1 cellular context compared by ENCODE assay signal in the genomic region with DNA sequence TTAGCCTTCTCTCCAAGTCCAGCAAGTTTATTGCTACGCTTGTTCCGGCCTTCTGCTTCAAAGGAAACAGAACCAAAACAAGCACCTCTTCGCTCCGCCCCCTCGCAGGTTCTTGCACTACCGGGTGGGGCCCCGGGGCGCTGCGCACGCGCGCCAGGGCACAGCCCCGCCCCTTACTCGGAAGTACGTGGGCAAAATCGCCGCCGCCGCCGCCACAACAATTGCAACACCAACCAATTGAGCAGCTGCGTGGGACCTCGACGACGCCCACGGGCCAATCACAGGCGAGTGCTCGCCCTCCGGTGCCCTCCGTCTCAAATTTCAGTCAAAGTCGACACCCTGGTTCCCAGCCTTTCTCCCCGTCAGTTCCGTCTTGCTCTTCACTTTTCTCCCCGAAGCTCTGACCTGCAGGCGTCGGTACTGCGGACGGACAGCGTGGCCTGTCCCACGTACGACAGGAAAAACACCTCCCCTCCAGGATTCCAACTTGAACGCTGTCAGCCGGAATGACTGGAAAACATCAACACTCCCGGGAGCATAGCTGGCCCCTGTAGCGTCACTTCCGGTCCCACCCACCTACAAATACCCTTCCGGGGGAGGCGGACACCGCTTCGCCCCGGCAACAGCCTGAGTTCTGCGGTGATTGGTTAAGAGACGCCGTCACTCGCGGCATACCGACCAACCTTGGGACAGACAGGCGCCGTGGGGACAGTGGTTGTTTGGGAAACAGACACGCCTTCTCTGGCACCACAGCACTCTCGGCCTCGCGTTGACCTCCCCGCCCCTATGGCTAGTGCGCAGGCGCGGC.
A peak's percentile ranks its signal among the peaks of the same experiment; 100 is the strongest.
TF ChIP-seq lines count a peak whose summit lies in the region.

No MANE protein-coding gene starts in this region.

TF ChIP-seq in K562, 482 proteins besides CTCF, POLR2A, EP300 and RAD21 (continued from another document and continues in another):
- TF ChIP-seq, protein P1, sequence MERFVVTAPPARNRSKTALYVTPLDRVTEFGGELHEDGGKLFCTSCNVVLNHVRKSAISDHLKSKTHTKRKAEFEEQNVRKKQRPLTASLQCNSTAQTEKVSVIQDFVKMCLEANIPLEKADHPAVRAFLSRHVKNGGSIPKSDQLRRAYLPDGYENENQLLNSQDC (CRISPR knock-in tag; IDR thresholded peaks at IDR 0.05), result no peak
- TF ChIP-seq, protein P2, sequence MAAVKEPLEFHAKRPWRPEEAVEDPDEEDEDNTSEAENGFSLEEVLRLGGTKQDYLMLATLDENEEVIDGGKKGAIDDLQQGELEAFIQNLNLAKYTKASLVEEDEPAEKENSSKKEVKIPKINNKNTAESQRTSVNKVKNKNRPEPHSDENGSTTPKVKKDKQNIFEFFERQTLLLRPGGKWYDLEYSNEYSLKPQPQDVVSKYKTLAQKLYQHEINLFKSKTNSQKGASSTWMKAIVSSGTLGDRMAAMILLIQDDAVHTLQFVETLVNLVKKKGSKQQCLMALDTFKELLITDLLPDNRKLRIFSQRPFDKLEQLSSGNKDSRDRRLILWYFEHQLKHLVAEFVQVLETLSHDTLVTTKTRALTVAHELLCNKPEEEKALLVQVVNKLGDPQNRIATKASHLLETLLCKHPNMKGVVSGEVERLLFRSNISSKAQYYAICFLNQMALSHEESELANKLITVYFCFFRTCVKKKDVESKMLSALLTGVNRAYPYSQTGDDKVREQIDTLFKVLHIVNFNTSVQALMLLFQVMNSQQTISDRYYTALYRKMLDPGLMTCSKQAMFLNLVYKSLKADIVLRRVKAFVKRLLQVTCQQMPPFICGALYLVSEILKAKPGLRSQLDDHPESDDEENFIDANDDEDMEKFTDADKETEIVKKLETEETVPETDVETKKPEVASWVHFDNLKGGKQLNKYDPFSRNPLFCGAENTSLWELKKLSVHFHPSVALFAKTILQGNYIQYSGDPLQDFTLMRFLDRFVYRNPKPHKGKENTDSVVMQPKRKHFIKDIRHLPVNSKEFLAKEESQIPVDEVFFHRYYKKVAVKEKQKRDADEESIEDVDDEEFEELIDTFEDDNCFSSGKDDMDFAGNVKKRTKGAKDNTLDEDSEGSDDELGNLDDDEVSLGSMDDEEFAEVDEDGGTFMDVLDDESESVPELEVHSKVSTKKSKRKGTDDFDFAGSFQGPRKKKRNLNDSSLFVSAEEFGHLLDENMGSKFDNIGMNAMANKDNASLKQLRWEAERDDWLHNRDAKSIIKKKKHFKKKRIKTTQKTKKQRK (IDR thresholded peaks at IDR 0.05; ENCODE audit: borderline replicate concordance, low read depth, low read length), result peak; percentile 64; the same call in 1 of the 2 replicates
- TF ChIP-seq ZFPM2 (CRISPR knock-in tag; IDR thresholded peaks at IDR 0.05), result no peak
- TF ChIP-seq, protein P3, sequence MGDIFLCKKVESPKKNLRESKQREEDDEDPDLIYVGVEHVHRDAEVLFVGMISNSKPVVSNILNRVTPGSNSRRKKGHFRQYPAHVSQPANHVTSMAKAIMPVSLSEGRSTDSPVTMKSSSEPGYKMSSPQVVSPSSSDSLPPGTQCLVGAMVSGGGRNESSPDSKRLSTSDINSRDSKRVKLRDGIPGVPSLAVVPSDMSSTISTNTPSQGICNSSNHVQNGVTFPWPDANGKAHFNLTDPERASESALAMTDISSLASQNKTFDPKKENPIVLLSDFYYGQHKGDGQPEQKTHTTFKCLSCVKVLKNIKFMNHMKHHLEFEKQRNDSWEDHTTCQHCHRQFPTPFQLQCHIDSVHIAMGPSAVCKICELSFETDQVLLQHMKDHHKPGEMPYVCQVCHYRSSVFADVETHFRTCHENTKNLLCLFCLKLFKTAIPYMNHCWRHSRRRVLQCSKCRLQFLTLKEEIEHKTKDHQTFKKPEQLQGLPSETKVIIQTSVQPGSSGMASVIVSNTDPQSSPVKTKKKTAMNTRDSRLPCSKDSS (IDR thresholded peaks at IDR 0.05; ENCODE audit: low read depth, partially characterized antibody), result no peak
- no peak for TF ChIP-seq ELF4 (CRISPR knock-in tag; IDR thresholded peaks at IDR 0.05)
- no peak for TF ChIP-seq NR3C1 (CRISPR knock-in tag; IDR thresholded peaks at IDR 0.05)
- no peak for TF ChIP-seq NELFE (IDR thresholded peaks at IDR 0.05; ENCODE audit: insufficient read depth, insufficient read length)
- TF ChIP-seq, protein P4, sequence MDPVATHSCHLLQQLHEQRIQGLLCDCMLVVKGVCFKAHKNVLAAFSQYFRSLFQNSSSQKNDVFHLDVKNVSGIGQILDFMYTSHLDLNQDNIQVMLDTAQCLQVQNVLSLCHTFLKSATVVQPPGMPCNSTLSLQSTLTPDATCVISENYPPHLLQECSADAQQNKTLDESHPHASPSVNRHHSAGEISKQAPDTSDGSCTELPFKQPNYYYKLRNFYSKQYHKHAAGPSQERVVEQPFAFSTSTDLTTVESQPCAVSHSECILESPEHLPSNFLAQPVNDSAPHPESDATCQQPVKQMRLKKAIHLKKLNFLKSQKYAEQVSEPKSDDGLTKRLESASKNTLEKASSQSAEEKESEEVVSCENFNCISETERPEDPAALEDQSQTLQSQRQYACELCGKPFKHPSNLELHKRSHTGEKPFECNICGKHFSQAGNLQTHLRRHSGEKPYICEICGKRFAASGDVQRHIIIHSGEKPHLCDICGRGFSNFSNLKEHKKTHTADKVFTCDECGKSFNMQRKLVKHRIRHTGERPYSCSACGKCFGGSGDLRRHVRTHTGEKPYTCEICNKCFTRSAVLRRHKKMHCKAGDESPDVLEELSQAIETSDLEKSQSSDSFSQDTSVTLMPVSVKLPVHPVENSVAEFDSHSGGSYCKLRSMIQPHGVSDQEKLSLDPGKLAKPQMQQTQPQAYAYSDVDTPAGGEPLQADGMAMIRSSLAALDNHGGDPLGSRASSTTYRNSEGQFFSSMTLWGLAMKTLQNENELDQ (CRISPR knock-in tag; IDR thresholded peaks at IDR 0.05; ENCODE audit: borderline replicate concordance), result no peak
- no peak for TF ChIP-seq CHD1 (IDR thresholded peaks at IDR 0.05; ENCODE audit: low read length)
- TF ChIP-seq MAZ (CRISPR knock-in tag; conservative IDR thresholded peaks at IDR 0.05 in 1 of 2, IDR thresholded peaks at IDR 0.05 in 1 of 2), result no peak; a peak in 1 of 4 replicates
- TF ChIP-seq ZNF3 (CRISPR knock-in tag; IDR thresholded peaks at IDR 0.05), result no peak
- TF ChIP-seq MECOM (CRISPR knock-in tag; IDR thresholded peaks at IDR 0.05), result no peak
- 0 out of 2 replicates have a peak, but pooled peaks have one; percentile 5 for TF ChIP-seq ELF2 (CRISPR knock-in tag; IDR thresholded peaks at IDR 0.05)
- no peak for TF ChIP-seq RBM15 (IDR thresholded peaks at IDR 0.05; ENCODE audit: insufficient read depth, low read length)
- no peak for TF ChIP-seq SPI1 (IDR thresholded peaks at IDR 0.05; ENCODE audit: borderline replicate concordance, low read depth, low read length)
- no peak for TF ChIP-seq HNRNPUL1 (IDR thresholded peaks at IDR 0.05; ENCODE audit: low read length)
- TF ChIP-seq ZNF696 (CRISPR knock-in tag; conservative IDR thresholded peaks at IDR 0.05), result no peak
- no peak for TF ChIP-seq SREBF1 (IDR thresholded peaks at IDR 0.05; ENCODE audit: borderline replicate concordance, low read depth, low read length)
- TF ChIP-seq ZNF76 (CRISPR knock-in tag; IDR thresholded peaks at IDR 0.05; ENCODE audit: borderline replicate concordance), result no peak
- TF ChIP-seq POLR2AphosphoS5 (IDR thresholded peaks at IDR 0.05; ENCODE audit: control insufficient read depth, insufficient read depth, low read depth, low read length), result peak; percentile 61; the same call in 1 of the 2 replicates
- no peak for TF ChIP-seq TCF7 (IDR thresholded peaks at IDR 0.05; ENCODE audit: borderline replicate concordance)
- TF ChIP-seq ZNF41 (CRISPR knock-in tag; conservative IDR thresholded peaks at IDR 0.05), result no peak
- TF ChIP-seq, protein P5, sequence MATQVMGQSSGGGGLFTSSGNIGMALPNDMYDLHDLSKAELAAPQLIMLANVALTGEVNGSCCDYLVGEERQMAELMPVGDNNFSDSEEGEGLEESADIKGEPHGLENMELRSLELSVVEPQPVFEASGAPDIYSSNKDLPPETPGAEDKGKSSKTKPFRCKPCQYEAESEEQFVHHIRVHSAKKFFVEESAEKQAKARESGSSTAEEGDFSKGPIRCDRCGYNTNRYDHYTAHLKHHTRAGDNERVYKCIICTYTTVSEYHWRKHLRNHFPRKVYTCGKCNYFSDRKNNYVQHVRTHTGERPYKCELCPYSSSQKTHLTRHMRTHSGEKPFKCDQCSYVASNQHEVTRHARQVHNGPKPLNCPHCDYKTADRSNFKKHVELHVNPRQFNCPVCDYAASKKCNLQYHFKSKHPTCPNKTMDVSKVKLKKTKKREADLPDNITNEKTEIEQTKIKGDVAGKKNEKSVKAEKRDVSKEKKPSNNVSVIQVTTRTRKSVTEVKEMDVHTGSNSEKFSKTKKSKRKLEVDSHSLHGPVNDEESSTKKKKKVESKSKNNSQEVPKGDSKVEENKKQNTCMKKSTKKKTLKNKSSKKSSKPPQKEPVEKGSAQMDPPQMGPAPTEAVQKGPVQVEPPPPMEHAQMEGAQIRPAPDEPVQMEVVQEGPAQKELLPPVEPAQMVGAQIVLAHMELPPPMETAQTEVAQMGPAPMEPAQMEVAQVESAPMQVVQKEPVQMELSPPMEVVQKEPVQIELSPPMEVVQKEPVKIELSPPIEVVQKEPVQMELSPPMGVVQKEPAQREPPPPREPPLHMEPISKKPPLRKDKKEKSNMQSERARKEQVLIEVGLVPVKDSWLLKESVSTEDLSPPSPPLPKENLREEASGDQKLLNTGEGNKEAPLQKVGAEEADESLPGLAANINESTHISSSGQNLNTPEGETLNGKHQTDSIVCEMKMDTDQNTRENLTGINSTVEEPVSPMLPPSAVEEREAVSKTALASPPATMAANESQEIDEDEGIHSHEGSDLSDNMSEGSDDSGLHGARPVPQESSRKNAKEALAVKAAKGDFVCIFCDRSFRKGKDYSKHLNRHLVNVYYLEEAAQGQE (CRISPR knock-in tag; IDR thresholded peaks at IDR 0.05; ENCODE audit: low read depth), result no peak
- TF ChIP-seq ZNF212 (CRISPR knock-in tag; IDR thresholded peaks at IDR 0.05), result no peak
- no peak for TF ChIP-seq CBFA2T2 (conservative IDR thresholded peaks at IDR 0.05)
- TF ChIP-seq, protein P6, sequence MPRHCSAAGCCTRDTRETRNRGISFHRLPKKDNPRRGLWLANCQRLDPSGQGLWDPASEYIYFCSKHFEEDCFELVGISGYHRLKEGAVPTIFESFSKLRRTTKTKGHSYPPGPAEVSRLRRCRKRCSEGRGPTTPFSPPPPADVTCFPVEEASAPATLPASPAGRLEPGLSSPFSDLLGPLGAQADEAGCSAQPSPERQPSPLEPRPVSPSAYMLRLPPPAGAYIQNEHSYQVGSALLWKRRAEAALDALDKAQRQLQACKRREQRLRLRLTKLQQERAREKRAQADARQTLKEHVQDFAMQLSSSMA (CRISPR knock-in tag; IDR thresholded peaks at IDR 0.05), result no peak
- no peak for TF ChIP-seq ZNF347 (CRISPR knock-in tag; IDR thresholded peaks at IDR 0.05; ENCODE audit: low read depth)
- TF ChIP-seq, protein P7, sequence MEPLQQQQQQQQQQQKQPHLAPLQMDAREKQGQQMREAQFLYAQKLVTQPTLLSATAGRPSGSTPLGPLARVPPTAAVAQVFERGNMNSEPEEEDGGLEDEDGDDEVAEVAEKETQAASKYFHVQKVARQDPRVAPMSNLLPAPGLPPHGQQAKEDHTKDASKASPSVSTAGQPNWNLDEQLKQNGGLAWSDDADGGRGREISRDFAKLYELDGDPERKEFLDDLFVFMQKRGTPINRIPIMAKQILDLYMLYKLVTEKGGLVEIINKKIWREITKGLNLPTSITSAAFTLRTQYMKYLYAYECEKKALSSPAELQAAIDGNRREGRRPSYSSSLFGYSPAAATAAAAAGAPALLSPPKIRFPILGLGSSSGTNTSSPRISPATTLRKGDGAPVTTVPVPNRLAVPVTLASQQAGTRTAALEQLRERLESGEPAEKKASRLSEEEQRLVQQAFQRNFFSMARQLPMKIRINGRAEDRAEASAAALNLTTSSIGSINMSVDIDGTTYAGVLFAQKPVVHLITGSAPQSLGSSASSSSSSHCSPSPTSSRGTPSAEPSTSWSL (CRISPR knock-in tag; IDR thresholded peaks at IDR 0.05; ENCODE audit: borderline replicate concordance), result no peak
- no peak for TF ChIP-seq CHD4 (IDR thresholded peaks at IDR 0.05; ENCODE audit: insufficient read depth, insufficient replicate concordance, low read depth, low read length, poor library complexity, severe bottlenecking)
- no peak for TF ChIP-seq ZNF79 (CRISPR knock-in tag; IDR thresholded peaks at IDR 0.05; ENCODE audit: low read depth)
- no peak for TF ChIP-seq JUNB (CRISPR knock-in tag; conservative IDR thresholded peaks at IDR 0.05)
- TF ChIP-seq, protein P8, sequence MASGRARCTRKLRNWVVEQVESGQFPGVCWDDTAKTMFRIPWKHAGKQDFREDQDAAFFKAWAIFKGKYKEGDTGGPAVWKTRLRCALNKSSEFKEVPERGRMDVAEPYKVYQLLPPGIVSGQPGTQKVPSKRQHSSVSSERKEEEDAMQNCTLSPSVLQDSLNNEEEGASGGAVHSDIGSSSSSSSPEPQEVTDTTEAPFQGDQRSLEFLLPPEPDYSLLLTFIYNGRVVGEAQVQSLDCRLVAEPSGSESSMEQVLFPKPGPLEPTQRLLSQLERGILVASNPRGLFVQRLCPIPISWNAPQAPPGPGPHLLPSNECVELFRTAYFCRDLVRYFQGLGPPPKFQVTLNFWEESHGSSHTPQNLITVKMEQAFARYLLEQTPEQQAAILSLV (tag; IDR thresholded peaks at IDR 0.05), result no peak
- TF ChIP-seq NRF1 (conservative IDR thresholded peaks at IDR 0.05 in 1 of 2, IDR thresholded peaks at IDR 0.05 in 1 of 2), result peak; percentile 97
- peak; percentile 80 for TF ChIP-seq MEIS2 (IDR thresholded peaks at IDR 0.05; ENCODE audit: partially characterized antibody)
- TF ChIP-seq ZBTB1 (CRISPR knock-in tag; IDR thresholded peaks at IDR 0.05; ENCODE audit: borderline replicate concordance, low read depth), result no peak; the same call in 1 of the 2 replicates
- TF ChIP-seq ZNF507 (tag; conservative IDR thresholded peaks at IDR 0.05), result no peak
- no peak for TF ChIP-seq NFXL1 (CRISPR knock-in tag; IDR thresholded peaks at IDR 0.05)
- no peak for TF ChIP-seq CBX8 (IDR thresholded peaks at IDR 0.05; ENCODE audit: borderline replicate concordance, extremely low read depth, low read depth, low read length, poor library complexity, severe bottlenecking)
- TF ChIP-seq ILK (tag; IDR thresholded peaks at IDR 0.05; ENCODE audit: borderline replicate concordance, low read depth), result no peak
- no peak for TF ChIP-seq THRAP3 (IDR thresholded peaks at IDR 0.05; ENCODE audit: borderline replicate concordance)
- TF ChIP-seq, protein P9, sequence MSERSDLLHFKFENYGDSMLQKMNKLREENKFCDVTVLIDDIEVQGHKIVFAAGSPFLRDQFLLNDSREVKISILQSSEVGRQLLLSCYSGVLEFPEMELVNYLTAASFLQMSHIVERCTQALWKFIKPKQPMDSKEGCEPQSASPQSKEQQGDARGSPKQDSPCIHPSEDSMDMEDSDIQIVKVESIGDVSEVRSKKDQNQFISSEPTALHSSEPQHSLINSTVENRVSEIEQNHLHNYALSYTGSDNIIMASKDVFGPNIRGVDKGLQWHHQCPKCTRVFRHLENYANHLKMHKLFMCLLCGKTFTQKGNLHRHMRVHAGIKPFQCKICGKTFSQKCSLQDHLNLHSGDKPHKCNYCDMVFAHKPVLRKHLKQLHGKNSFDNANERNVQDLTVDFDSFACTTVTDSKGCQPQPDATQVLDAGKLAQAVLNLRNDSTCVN (CRISPR knock-in tag; IDR thresholded peaks at IDR 0.05), result no peak
- peak; percentile 96 for TF ChIP-seq RFX1 (IDR thresholded peaks at IDR 0.05)
- no peak for TF ChIP-seq FUS (optimal IDR thresholded peaks at IDR 0.05; ENCODE audit: low read depth, low read length)
- TF ChIP-seq ZNF551 (CRISPR knock-in tag; IDR thresholded peaks at IDR 0.05), result no peak
- no peak for TF ChIP-seq COPS2 (conservative IDR thresholded peaks at IDR 0.05)
- TF ChIP-seq MTA3 (IDR thresholded peaks at IDR 0.05; ENCODE audit: borderline replicate concordance), result peak; percentile 80; the same call in 1 of the 2 replicates
